ENCODE assay signal across 16 cellular contexts in genomic region chr16:367333-367903, GRCh38.
"Had no signal": no experiment of that assay in that cellular context is flagged by ENCODE, and none has a peak within 500 bp of the region (broad histone marks: within the 10 kb centered on the region; RNA-seq: fewer than 3 reads in every experiment).

No MANE protein-coding gene starts in this region.

- H3K9me3 ChIP-seq: colonic mucosa, gastrocnemius medialis, heart right ventricle, psoas muscle had no signal

- H3K27me3 ChIP-seq: colonic mucosa had no signal

- H3K36me3 ChIP-seq: colonic mucosa had no signal

- DNase-seq: activated B cell treated with CpG ODN at 0.5 μM for 24 hours; activated CD4-positive, alpha-beta T cell treated with anti-CD3 and anti-CD28 coated beads, Interleukin-2, amount 10 ng/mL, durations not matched to agents 24 days and 14 days; activated gamma-delta T cell; activated T-cell treated with anti-CD3 and anti-CD28 coated beads, Interleukin-2, amount 50 U/mL, for 1 hour; colonic mucosa; effector CD4-positive, alpha-beta T cell; gastrocnemius medialis; heart right ventricle; islet precursor cell; stimulated activated CD4-positive, alpha-beta T cell treated with anti-CD3 and anti-CD28 coated beads, Interleukin-2, amount 100 ng/mL, for 24 hours; stimulated activated naive CD4-positive, alpha-beta T cell treated with Interleukin-2 at 50 U/mL for 16 hours; trophoblast cell had no signal

- H3K27me3 Mint-ChIP-seq: activated CD4-positive, alpha-beta T cell treated with anti-CD3 and anti-CD28 coated beads, Interleukin-2, amount 10 ng/mL, durations not matched to agents 24 days and 14 days had no signal

- H3K27ac ChIP-seq: colonic mucosa, epithelial cell of prostate, gastrocnemius medialis, heart right ventricle, psoas muscle had no signal

- H3K27ac Mint-ChIP-seq: activated B cell treated with CpG ODN at 0.5 μM for 24 hours; activated CD4-positive, alpha-beta T cell treated with anti-CD3 and anti-CD28 coated beads, Interleukin-2, amount 10 ng/mL, durations not matched to agents 24 days and 14 days had no signal

- H3K9me3 Mint-ChIP-seq: activated B cell treated with CpG ODN at 0.5 μM for 24 hours; activated CD4-positive, alpha-beta T cell treated with anti-CD3 and anti-CD28 coated beads, Interleukin-2, amount 10 ng/mL, durations not matched to agents 24 days and 14 days had no signal

- H3K4me3 Mint-ChIP-seq: activated B cell treated with CpG ODN at 0.5 μM for 24 hours; activated CD4-positive, alpha-beta T cell treated with anti-CD3 and anti-CD28 coated beads, Interleukin-2, amount 10 ng/mL, durations not matched to agents 24 days and 14 days had no signal

- H3K4me3 ChIP-seq: colonic mucosa, gastrocnemius medialis, heart right ventricle, psoas muscle had no signal

- ATAC-seq: gastrocnemius medialis, heart right ventricle, psoas muscle, sciatic nerve, SK-N-SH treated with all-trans-retinoic acid at 6 μM for 48 hours had no signal
